In genomic region chr16:28846933-28847273, GRCh38 we compare ENCODE assay signal across 8 cellular contexts. TPM values are rescaled to one million over a fixed set of nuclear protein-coding genes. Genes with fewer than 3 reads are reported as not detected.
DNase-seq lines count a peak whose midpoint lies in the region; ATAC-seq, FAIRE-seq and TF ChIP-seq lines count a peak whose summit lies in the region.

No MANE protein-coding gene starts in this region.

- peak; percentile 9 for FAIRE-seq in GM18507 (lab: Jason Lieb, UNC)
- no peak for FAIRE-seq in GM12878 (lab: Jason Lieb, UNC)

- ATAC-seq in HG03565 (IDR thresholded peaks at IDR 0.05; ENCODE audit: unreplicated experiment) (peak; percentile 6), GM12878 (peak; percentile 56), HG03196 (IDR thresholded peaks at IDR 0.05; ENCODE audit: unreplicated experiment) (no peak)

- CTCF ChIA-PET in GM12878 (lab: Yijun Ruan, JAX): interaction anchor here (0.6 to 4.0 kb wide), 12 partner anchors 8 to 98 kb away, joined by 3 to 21 read pairs (median 4); partner anchors contain the start of gene SH2B1

- peak overlapping the region; percentile 61 for H2AFZ ChIP-seq in GM12878 (ENCODE audit: control insufficient read depth, low read depth, low read length)

- H3K9ac ChIP-seq in GM12878 (ENCODE audit: control insufficient read depth, insufficient read depth, low read length): peak overlapping the region; percentile 80

- WGBS in GM12878 (ENCODE audit: insufficient coverage, insufficient replicate concordance, low lambda C conversion rate, missing lambda C conversion rate): 3% methylated on average over 5 of the region's 5 CpGs

- DNase-seq in GM18507 (ENCODE audit: extremely low spot score, insufficient read length, low read depth) (no peak), GM12878 (ENCODE audit: low read depth, low spot score) (no peak), kidney tubule cell (ENCODE audit: low spot score) (peak; percentile 18), substantia nigra (lab: John Stamatoyannopoulos, UW) (peak in 5 of 49 donors; percentile 13 to 47 (median 39)), occipital lobe (lab: John Stamatoyannopoulos, UW) (no peak)
- DNase-seq in stimulated activated CD4-positive, alpha-beta T cell treated with anti-CD3 and anti-CD28 coated beads, Interleukin-4, amount 100 ng/mL, for 1 hour: no peak

- RAD21 ChIA-PET in GM12878 (lab: Charles Lee; ENCODE audit: unreplicated experiment): interaction anchor here (0.9 to 3.6 kb wide), 9 partner anchors 17 to 102 kb away, joined by 3 to 22 read pairs (median 5); partner anchors contain the start of genes ATXN2L, CD19 and SH2B1

- H3K4me1 ChIP-seq in GM12878 (ENCODE audit: control insufficient read depth, insufficient read depth, low read length): peaks cover 9% of the 10 kb centered on the region

- no peaks in the 10 kb centered on the region for H4K20me1 ChIP-seq in GM12878 (ENCODE audit: control insufficient read depth, insufficient read depth)

- H3K27ac ChIP-seq in GM12878 (ENCODE audit: control insufficient read depth, insufficient read depth): peak overlapping the region; percentile 51
- H3K27ac ChIP-seq in substantia nigra (ENCODE audit: low read depth, low read length, poor library complexity, severe bottlenecking): peak overlapping the region; percentile 84

- TF ChIP-seq EP300 in GM12878 (IDR thresholded peaks at IDR 0.05; ENCODE audit: borderline replicate concordance in 1 of 2, control insufficient read depth in 1 of 2, low read depth in 2 of 2, low read length in 2 of 2): no peak

- peak overlapping the region; percentile 83 for H3K4me3 ChIP-seq in GM12878

- peaks cover 9 to 10% of the 10 kb centered on the region in 2 experiments; a peak in 3 of 4 replicates for H3K36me3 ChIP-seq in GM12878 (ENCODE audit: control insufficient read depth in 2 of 2, insufficient read depth in 2 of 2, low read length in 1 of 2)

- no peaks in the 10 kb centered on the region for H3K27me3 ChIP-seq in GM12878 (replicated peaks in 1 of 2; ENCODE audit: control insufficient read depth in 2 of 2, insufficient read depth in 2 of 2, low read length in 1 of 2)

- TF ChIP-seq POLR2A in GM12878 (IDR thresholded peaks at IDR 0.05; ENCODE audit: low read depth, low read length): no peak

- TF ChIP-seq CTCF in GM12878 (IDR thresholded peaks at IDR 0.05 in 2 of 3, conservative IDR thresholded peaks at IDR 0.05 in 1 of 3; ENCODE audit: control insufficient read depth in 2 of 3, extremely low read depth in 1 of 3, insufficient read depth in 1 of 3, low read depth in 3 of 3, low read length in 3 of 3): no peak

- H3K9me3 ChIP-seq in GM12878 (replicated peaks; ENCODE audit: control insufficient read depth, insufficient read depth, low read length): no peaks in the 10 kb centered on the region

- intact Hi-C loops in GM12878 (cut with micrococcal nuclease; ENCODE audit: unreplicated experiment): loop anchor here (1.0 to 2.0 kb wide), 4 partner anchors 18 to 78 kb away; partner anchors contain the start of genes ATP2A1 and RABEP2

- TSS peak; percentile 73 for BruUV-seq in GM12878 (replicated peaks; lab: Mats Ljungman, UMichigan)

- peak overlapping the region; percentile 65 for H3K4me2 ChIP-seq in GM12878 (ENCODE audit: control insufficient read depth, insufficient read depth)

- POLR2A ChIA-PET in GM12878 (lab: Charles Lee): interaction anchor here (0.7 to 4.9 kb wide), 8 partner anchors 16 to 85 kb away, joined by 3 to 43 read pairs (median 4); partner anchors contain the start of genes ATXN2L, CD19, RABEP2 and SH2B1

- peaks cover 23% of the 10 kb centered on the region for H3K79me2 ChIP-seq in GM12878 (ENCODE audit: control insufficient read depth, insufficient read depth, low read length)

- in situ Hi-C loops in GM12878 (cut with MboI): no loop called here

- SMC1A ChIA-PET in GM12878 (lab: Charles Lee; ENCODE audit: uncharacterized antibody, unreplicated experiment): interaction anchor here (0.6 to 4.1 kb wide), 8 partner anchors 12 to 107 kb away, joined by 3 to 27 read pairs (median 9); partner anchors contain the start of genes CD19, RABEP2 and SH2B1

- no peak for TF ChIP-seq RAD21 in GM12878 (IDR thresholded peaks at IDR 0.05; ENCODE audit: insufficient read depth, low read depth, low read length)

RNA-seq across cellular contexts. Expression of gene TUFM, which starts 0.8 kb away (rescaled TPM):
- total RNA-seq in GM12878 (2013; cell fraction: nucleolus; rRNA removed): 37.3 and 53.1 TPM in 2 replicates
- total RNA-seq in GM12878 (2014; rRNA removed): 245 and 274 TPM in 2 replicates
- total RNA-seq in GM12878 (2014; rRNA removed; fragmentation: Illumina TruSeq; extraction: Trizol): 145 and 161 TPM in 2 replicates
- 258 and 260 TPM in 2 replicates for total RNA-seq in GM12878 (2021)
- polyA plus RNA-seq in GM12878 (2011; ENCODE audit: low read depth): 101 TPM
- polyA plus RNA-seq in GM12878 (2011; rRNA removed): 68.9 and 117 TPM in 2 replicates
- 134 and 152 TPM in 2 replicates for polyA plus RNA-seq in GM12878 (2011; cell fraction: cytosol; rRNA removed)
- 285 and 312 TPM in 2 replicates for polyA plus RNA-seq in GM12878 (2011; cell fraction: nucleus; rRNA removed)
- polyA plus RNA-seq in GM12878 (2012): 141 and 149 TPM in 2 replicates
- 92.2 and 172 TPM in 2 replicates for polyA plus RNA-seq in GM12878 (2014; fragmentation: Illumina TruSeq; extraction: Trizol)
- polyA plus RNA-seq in GM12878 (2014; fragmentation: Nextera tagmentation; extraction: Ambion mirVana): 100 to 1,000 TPM in 1 of 2 experiments, 10 to 100 TPM in 1; 23.4 to 101 TPM
- polyA plus RNA-seq in GM12878 (2014; rRNA removed): 191 and 231 TPM in 2 replicates
- 100 to 1,000 TPM; 336 to 354 TPM for polyA plus RNA-seq in GM12878 (2016; fragmentation: Nextera tagmentation; extraction: Ambion mirVana)
- 44.5 and 58.9 TPM in 2 replicates for polyA minus RNA-seq in GM12878 (2011; rRNA and poly(A)+ RNA removed)
- 42.5 and 43.7 TPM in 2 replicates for polyA minus RNA-seq in GM12878 (2011; cell fraction: cytosol; rRNA and poly(A)+ RNA removed)
- 27.7 and 43.2 TPM in 2 replicates for polyA minus RNA-seq in GM12878 (2011; cell fraction: nucleus; rRNA and poly(A)+ RNA removed)
- 56.6 TPM for total RNA-seq in occipital lobe

RNA-seq across cellular contexts. Expression of gene SH2B1, which starts 16.7 kb away (rescaled TPM):
- 35.6 and 42.0 TPM in 2 replicates for total RNA-seq in GM12878 (2013; cell fraction: nucleolus; rRNA removed)
- total RNA-seq in GM12878 (2014; rRNA removed) (18.4 and 18.5 TPM in 2 replicates), GM12878 (2014; rRNA removed; fragmentation: Illumina TruSeq; extraction: Trizol) (9.8 and 10.6 TPM in 2 replicates), GM12878 (2021) (34.9 and 42.1 TPM in 2 replicates), occipital lobe (15.1 TPM)
- polyA plus RNA-seq in GM12878 (2011; ENCODE audit: low read depth): 20.4 TPM
- polyA plus RNA-seq in GM12878 (2011; rRNA removed) (6.7 and 17.8 TPM in 2 replicates), GM12878 (2014; fragmentation: Illumina TruSeq; extraction: Trizol) (9.9 and 16.6 TPM in 2 replicates), GM12878 (2014; fragmentation: Nextera tagmentation; extraction: Ambion mirVana) (under 1 TPM; 0.18 to 0.46 TPM), GM12878 (2014; rRNA removed) (34.9 and 44.3 TPM in 2 replicates), GM12878 (2016; fragmentation: Nextera tagmentation; extraction: Ambion mirVana) (1 to 10 TPM; 6.0 to 6.8 TPM)
- 18.5 and 24.5 TPM in 2 replicates for polyA plus RNA-seq in GM12878 (2011; cell fraction: cytosol; rRNA removed)
- 252 and 297 TPM in 2 replicates for polyA plus RNA-seq in GM12878 (2011; cell fraction: nucleus; rRNA removed)
- polyA plus RNA-seq in GM12878 (2012): 23.9 and 37.6 TPM in 2 replicates
- polyA minus RNA-seq in GM12878 (2011; rRNA and poly(A)+ RNA removed): 2.6 and 11.2 TPM in 2 replicates
- polyA minus RNA-seq in GM12878 (2011; cell fraction: cytosol; rRNA and poly(A)+ RNA removed): 6.8 and 8.7 TPM in 2 replicates
- 19.3 and 28.2 TPM in 2 replicates for polyA minus RNA-seq in GM12878 (2011; cell fraction: nucleus; rRNA and poly(A)+ RNA removed)

RNA-seq across cellular contexts. Expression of gene ATXN2L, which starts 24.1 kb away (rescaled TPM):
- 161 and 186 TPM in 2 replicates for total RNA-seq in GM12878 (2013; cell fraction: nucleolus; rRNA removed)
- total RNA-seq in GM12878 (2014; rRNA removed) (36.7 and 47.7 TPM in 2 replicates), GM12878 (2014; rRNA removed; fragmentation: Illumina TruSeq; extraction: Trizol) (28.8 and 31.2 TPM in 2 replicates), GM12878 (2021) (199 and 210 TPM in 2 replicates), occipital lobe (19.2 TPM)
- polyA plus RNA-seq in GM12878 (2011; ENCODE audit: low read depth): 60.2 TPM
- polyA plus RNA-seq in GM12878 (2011; rRNA removed) (21.4 and 23.0 TPM in 2 replicates), GM12878 (2014; fragmentation: Illumina TruSeq; extraction: Trizol) (42.5 and 75.3 TPM in 2 replicates), GM12878 (2014; fragmentation: Nextera tagmentation; extraction: Ambion mirVana) (10 to 100 TPM in 1 of 2 experiments, 1 to 10 TPM in 1; 3.5 to 13.2 TPM), GM12878 (2014; rRNA removed) (110 and 126 TPM in 2 replicates), GM12878 (2016; fragmentation: Nextera tagmentation; extraction: Ambion mirVana) (10 to 100 TPM; 74.5 to 86.9 TPM)
- polyA plus RNA-seq in GM12878 (2011; cell fraction: cytosol; rRNA removed): 36.0 and 37.8 TPM in 2 replicates
- polyA plus RNA-seq in GM12878 (2011; cell fraction: nucleus; rRNA removed): 316 and 416 TPM in 2 replicates
- polyA plus RNA-seq in GM12878 (2012): 130 and 132 TPM in 2 replicates
- 30.8 and 35.7 TPM in 2 replicates for polyA minus RNA-seq in GM12878 (2011; rRNA and poly(A)+ RNA removed)
- 61.2 and 63.1 TPM in 2 replicates for polyA minus RNA-seq in GM12878 (2011; cell fraction: cytosol; rRNA and poly(A)+ RNA removed)
- 52.6 and 100 TPM in 2 replicates for polyA minus RNA-seq in GM12878 (2011; cell fraction: nucleus; rRNA and poly(A)+ RNA removed)

RNA-seq across cellular contexts. Expression of gene ATP2A1, which starts 31.4 kb away (rescaled TPM):
- 1.7 and 4.7 TPM in 2 replicates for total RNA-seq in GM12878 (2013; cell fraction: nucleolus; rRNA removed)
- total RNA-seq in GM12878 (2014; rRNA removed) (0.28 and 0.38 TPM in 2 replicates), GM12878 (2014; rRNA removed; fragmentation: Illumina TruSeq; extraction: Trizol) (0.28 and 1.6 TPM in 2 replicates), GM12878 (2021) (0.96 and 1.1 TPM in 2 replicates), occipital lobe (0.16 TPM)
- polyA plus RNA-seq in GM12878 (2011; ENCODE audit: low read depth): 0.81 TPM
- polyA plus RNA-seq in GM12878 (2011; rRNA removed) (0.35 and 0.62 TPM in 2 replicates), GM12878 (2014; fragmentation: Illumina TruSeq; extraction: Trizol) (0.54 and 1.8 TPM in 2 replicates), GM12878 (2014; fragmentation: Nextera tagmentation; extraction: Ambion mirVana) (under 1 TPM; 0.13 to 0.37 TPM), GM12878 (2014; rRNA removed) (0.77 and 1.3 TPM in 2 replicates), GM12878 (2016; fragmentation: Nextera tagmentation; extraction: Ambion mirVana) (1 to 10 TPM; 1.5 to 1.7 TPM)
- 0.77 and 0.79 TPM in 2 replicates for polyA plus RNA-seq in GM12878 (2011; cell fraction: cytosol; rRNA removed)
- 7.5 and 32.6 TPM in 2 replicates for polyA plus RNA-seq in GM12878 (2011; cell fraction: nucleus; rRNA removed)
- 1.8 and 2.3 TPM in 2 replicates for polyA plus RNA-seq in GM12878 (2012)
- polyA minus RNA-seq in GM12878 (2011; rRNA and poly(A)+ RNA removed): 0.29 and 0.88 TPM in 2 replicates
- 1.5 TPM in 1 of 2 replicates, not detected in the other for polyA minus RNA-seq in GM12878 (2011; cell fraction: cytosol; rRNA and poly(A)+ RNA removed)
- 0.97 and 1.2 TPM in 2 replicates for polyA minus RNA-seq in GM12878 (2011; cell fraction: nucleus; rRNA and poly(A)+ RNA removed)
